ENCODE assay signal across 25 cellular contexts in the genomic region with DNA sequence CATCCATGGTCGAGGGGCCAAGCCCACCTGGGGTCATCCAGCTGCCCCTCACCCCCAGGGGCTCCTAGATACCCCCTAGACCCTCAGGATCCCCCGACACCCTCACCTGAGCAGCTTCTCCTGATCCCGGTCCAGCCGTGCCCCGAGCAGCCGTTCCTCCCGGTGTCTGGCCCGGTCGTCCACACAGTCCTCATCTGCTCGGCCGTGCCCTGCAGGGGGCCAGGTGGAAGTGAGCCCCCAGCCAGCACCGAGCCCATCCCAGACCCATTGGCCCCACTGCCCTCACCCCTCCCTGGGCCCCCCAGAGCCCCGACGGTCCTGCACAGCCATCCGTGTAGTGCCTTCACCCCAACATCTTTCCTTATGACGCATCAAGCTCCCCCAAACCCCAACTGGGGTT.
"Had no signal": no experiment of that assay in that cellular context is flagged by ENCODE, and none has a peak within 500 bp of the region (broad histone marks: within the 10 kb centered on the region; RNA-seq: fewer than 3 reads in every experiment).

No MANE protein-coding gene starts in this region.

- ATAC-seq: activated CD4-positive, alpha-beta T cell treated with anti-CD3 and anti-CD28 coated beads for 36 hours; esophagus mucosa; pancreas had no signal

- H3K4me3 Mint-ChIP-seq: activated CD4-positive, alpha-beta T cell treated with anti-CD3 and anti-CD28 coated beads for 36 hours; activated naive CD4-positive, alpha-beta T cell treated with anti-CD3 and anti-CD28 coated beads, Interleukin-2, amount 10 ng/mL, durations not matched to agents 7 days and 5 days; activated naive CD8-positive, alpha-beta T cell treated with anti-CD3 and anti-CD28 coated beads, Interleukin-2, amount 10 ng/mL, durations not matched to agents 7 days and 5 days; activated T-cell treated with anti-CD3 and anti-CD28 coated beads, Interleukin-2, amount 50 U/mL, for 24 hours; central memory CD8-positive, alpha-beta T cell; dendritic cell treated with granulocyte-macrophage colony-stimulating factor and Interleukin-4, amounts not matched to agents 40 ng/mL and 50 ng/mL, for 4 days; endodermal cell had no signal

- H3K4me3 ChIP-seq: left ventricle myocardium inferior, lung, pancreas, prostate gland, smooth muscle cell, tibial nerve had no signal

- H3K9me3 Mint-ChIP-seq: activated naive CD4-positive, alpha-beta T cell treated with anti-CD3 and anti-CD28 coated beads, Interleukin-2, amount 10 ng/mL, durations not matched to agents 7 days and 5 days; activated naive CD8-positive, alpha-beta T cell treated with anti-CD3 and anti-CD28 coated beads, Interleukin-2, amount 10 ng/mL, durations not matched to agents 7 days and 5 days; activated T-cell treated with anti-CD3 and anti-CD28 coated beads, Interleukin-2, amount 50 U/mL, for 24 hours; central memory CD8-positive, alpha-beta T cell; dendritic cell treated with granulocyte-macrophage colony-stimulating factor and Interleukin-4, amounts not matched to agents 40 ng/mL and 50 ng/mL, for 4 days; endodermal cell had no signal

- H3K9me3 ChIP-seq: left ventricle myocardium inferior, pancreas, prostate gland, tibial nerve had no signal

- H3K27me3 Mint-ChIP-seq: activated CD4-positive, alpha-beta T cell treated with anti-CD3 and anti-CD28 coated beads for 36 hours; activated naive CD4-positive, alpha-beta T cell treated with anti-CD3 and anti-CD28 coated beads, Interleukin-2, amount 10 ng/mL, durations not matched to agents 7 days and 5 days; activated naive CD8-positive, alpha-beta T cell treated with anti-CD3 and anti-CD28 coated beads, Interleukin-2, amount 10 ng/mL, durations not matched to agents 7 days and 5 days; activated T-cell treated with anti-CD3 and anti-CD28 coated beads, Interleukin-2, amount 50 U/mL, for 24 hours; central memory CD8-positive, alpha-beta T cell; dendritic cell treated with granulocyte-macrophage colony-stimulating factor and Interleukin-4, amounts not matched to agents 40 ng/mL and 50 ng/mL, for 4 days had no signal

- H3K27me3 ChIP-seq: pancreas, tibial nerve had no signal

- H3K27ac Mint-ChIP-seq: activated CD4-positive, alpha-beta T cell treated with anti-CD3 and anti-CD28 coated beads for 36 hours; activated naive CD4-positive, alpha-beta T cell treated with anti-CD3 and anti-CD28 coated beads, Interleukin-2, amount 10 ng/mL, durations not matched to agents 7 days and 5 days; activated naive CD8-positive, alpha-beta T cell treated with anti-CD3 and anti-CD28 coated beads, Interleukin-2, amount 10 ng/mL, durations not matched to agents 7 days and 5 days; activated T-cell treated with anti-CD3 and anti-CD28 coated beads, Interleukin-2, amount 50 U/mL, for 24 hours; dendritic cell treated with granulocyte-macrophage colony-stimulating factor and Interleukin-4, amounts not matched to agents 40 ng/mL and 50 ng/mL, for 4 days had no signal

- DNase-seq: activated CD4-positive, alpha-beta T cell treated with anti-CD3 and anti-CD28 coated beads for 36 hours; activated CD4-positive, alpha-beta T cell treated with anti-CD3 and anti-CD28 coated beads, Interleukin-2, amount 50 U/mL, for 4 hours; activated CD4-positive, CD25-positive, alpha-beta regulatory T cell; activated CD8-positive, alpha-beta memory T cell treated with anti-CD3 and anti-CD28 coated beads, Interleukin-2, amount 50 U/mL, for 48 hours; activated gamma-delta T cell; activated naive CD4-positive, alpha-beta T cell treated with anti-CD3 and anti-CD28 coated beads, Interleukin-2, amount 10 ng/mL, durations not matched to agents 7 days and 5 days; activated naive CD8-positive, alpha-beta T cell treated with anti-CD3 and anti-CD28 coated beads, Interleukin-2, amount 10 ng/mL, durations not matched to agents 7 days and 5 days; activated T-cell treated with anti-CD3 and anti-CD28 coated beads, Interleukin-2, amount 50 U/mL, for 24 hours; amniotic stem cell; endodermal cell; foreskin melanocyte; left ventricle myocardium inferior; mesendoderm; pancreas; retina; stimulated activated CD4-positive, alpha-beta T cell treated with anti-CD3 and anti-CD28 coated beads, Interleukin-1b, Interleukin-23, amount 100 ng/mL, for 48 hours; stimulated activated naive CD4-positive, alpha-beta T cell treated with Interleukin-2 at 50 U/mL for 16 hours; T-helper 1 cell had no signal
